ENCODE assay signal across 12 cellular contexts in genomic region chr9:131875828-131876485, GRCh38.
DNase-seq lines count a peak whose midpoint lies in the region; ATAC-seq lines count a peak whose summit lies in the region.
"Had no signal": no experiment of that assay in that cellular context is flagged by ENCODE, and none has a peak within 500 bp of the region (broad histone marks: within the 10 kb centered on the region; RNA-seq: fewer than 3 reads in every experiment).

No MANE protein-coding gene starts in this region.

- no peaks in the 10 kb centered on the region for H3K9me2 ChIP-seq in GM23248 (ENCODE audit: insufficient read depth)

- H4K20me1 ChIP-seq in GM23248 (ENCODE audit: insufficient read depth): no peaks in the 10 kb centered on the region

- no peak overlapping the region for H2AFZ ChIP-seq in GM23248

- H3K4me1 ChIP-seq in GM23248 (ENCODE audit: insufficient read depth): peaks cover 6% of the 10 kb centered on the region; the same call in 1 of the 2 replicates
- H3K4me1 ChIP-seq: ascending aorta had no signal

- ATAC-seq in GM18511 (IDR thresholded peaks at IDR 0.05; ENCODE audit: unreplicated experiment): no peak

- no peak overlapping the region for H3K27ac ChIP-seq in GM23248
- H3K27ac ChIP-seq: ascending aorta had no signal

- no peaks in the 10 kb centered on the region for H3K27me3 ChIP-seq in GM23248 (replicated peaks; ENCODE audit: insufficient read depth)
- H3K27me3 ChIP-seq: ascending aorta had no signal

- H3F3A ChIP-seq in GM23248 (ENCODE audit: insufficient read depth): no peaks in the 10 kb centered on the region

- in situ Hi-C loops in ACHN (cut with HindIII; ENCODE audit: low pct_ligation_motif_present, low pct_unique_long_range_greater_than_20kb, low sequenced_read_pairs): no loop called here
- in situ Hi-C loops in GM23248 (cut with MboI): no loop called here

- H3K79me2 ChIP-seq in GM23248 (ENCODE audit: insufficient read depth): no peaks in the 10 kb centered on the region

- DNase-seq in ACHN: peak; percentile 4
- peak; percentile 62 for DNase-seq in GM23248
- DNase-seq in UCSD-AML1 (lab: John Stamatoyannopoulos, UW; ENCODE audit: unreplicated experiment): peak; percentile 76
- peak; percentile 39 for DNase-seq in glomerular visceral epithelial cell (ENCODE audit: extremely low spot score)
- no peak for DNase-seq in NCI-H2227 (lab: John Stamatoyannopoulos, UW; ENCODE audit: unreplicated experiment)
- no peak for DNase-seq in C1 segment of cervical spinal cord (lab: John Stamatoyannopoulos, UW)
- no peak for DNase-seq in NCI-H526 treated with DMSO at 0.1 percent for 48 hours (lab: John Stamatoyannopoulos, UW)
- DNase-seq: NCI-H1694; stimulated activated CD4-positive, alpha-beta T cell treated with anti-CD3 and anti-CD28 coated beads, Interleukin-2, amount 100 ng/mL, for 24 hours; stimulated activated naive CD4-positive, alpha-beta T cell treated with Interleukin-2 at 50 U/mL for 16 hours had no signal

- H3K9ac ChIP-seq in GM23248: no peak overlapping the region

- H3K4me3 ChIP-seq in GM23248: no peak overlapping the region
- H3K4me3 ChIP-seq: ascending aorta had no signal

- H3K9me3 ChIP-seq in GM23248 (ENCODE audit: low read depth): no peaks in the 10 kb centered on the region
- H3K9me3 ChIP-seq: ascending aorta had no signal

- 78 to 84% methylated on average over 17 of the region's 17 CpGs for WGBS in GM23248 (ENCODE audit: low coverage in 1 of 2, low lambda C conversion rate in 2 of 2, missing lambda C conversion rate in 2 of 2), 2 experiments

- H3K4me2 ChIP-seq in GM23248 (ENCODE audit: unreplicated experiment): no peak overlapping the region

- no peaks in the 10 kb centered on the region for H3K36me3 ChIP-seq in GM23248 (ENCODE audit: low read depth)

Comparison
In these comparisons a context has a peak if more than half of its experiments do, and no peak if none do; other contexts are left out.
1. DNase-seq: peak in ACHN (single experiment), GM23248 (single experiment), UCSD-AML1 (single experiment) and glomerular visceral epithelial cell (single experiment); none in NCI-H2227 (single experiment), C1 segment of cervical spinal cord (0 of 14) and NCI-H526 treated with DMSO at 0.1 percent for 48 hours (single experiment).